ENCODE assay signal across 22 cellular contexts in the genomic region with DNA sequence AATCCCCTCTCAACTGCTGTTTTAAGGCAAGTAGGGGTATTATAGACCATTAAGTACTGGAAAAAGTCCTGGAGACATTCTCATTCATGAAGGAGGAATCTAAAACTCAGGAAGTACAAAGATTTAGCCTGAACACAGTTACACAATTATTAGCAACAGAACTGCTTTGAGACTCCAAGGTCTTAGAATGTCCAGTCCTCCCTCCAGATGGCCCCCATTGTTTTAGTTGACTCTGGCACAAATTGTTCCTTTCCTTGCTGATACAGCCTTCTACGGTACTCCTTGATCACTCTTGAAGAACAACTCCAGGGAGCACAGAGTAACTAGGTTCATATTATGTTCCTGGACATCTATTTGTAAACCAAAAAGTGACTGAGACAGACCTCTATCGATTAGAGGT.
DNase-seq lines count a peak whose midpoint lies in the region.
"Had no signal": no experiment of that assay in that cellular context is flagged by ENCODE, and none has a peak within 500 bp of the region (broad histone marks: within the 10 kb centered on the region; RNA-seq: fewer than 3 reads in every experiment).

No MANE protein-coding gene starts in this region.

- no peak overlapping the region for H4K5ac ChIP-seq in mesendoderm (ENCODE audit: low read length)

- H3K4me1 ChIP-seq in SJSA1 (replicated peaks) (peaks cover 24% of the 10 kb centered on the region), neuronal stem cell (ENCODE audit: control insufficient read depth in 2 of 2, insufficient read depth in 1 of 2, low read depth in 1 of 2, low read length in 2 of 2) (no peaks in the 10 kb centered on the region), urinary bladder (ENCODE audit: insufficient read depth) (no peaks in the 10 kb centered on the region), mesendoderm (ENCODE audit: control insufficient read depth, low read depth, low read length) (no peaks in the 10 kb centered on the region)
- H3K4me1 ChIP-seq: thyroid gland had no signal

- DNase-seq in SJSA1 (ENCODE audit: low read depth in 1 of 2, low spot score in 2 of 2) (no peak), fibroblast of gingiva (ENCODE audit: low read depth) (peak; percentile 65), neuronal stem cell (ENCODE audit: low spot score) (no peak), mesendoderm (no peak), NCI-H2107 (lab: John Stamatoyannopoulos, UW) (no peak), NCI-H510A treated with DMSO at 0.1 percent for 48 hours (lab: John Stamatoyannopoulos, UW) (no peak)
- DNase-seq: activated CD8-positive, alpha-beta T cell treated with anti-CD3 and anti-CD28 coated beads for 36 hours; AML-193; central memory CD4-positive, alpha-beta T cell; erythroblast; KBM-7; MV-4-11; NCI-H1694; NCI-H345; NK-92 treated with Interleukin-12 subunit alpha and Interleukin-12 subunit beta, amount 100 ng/mL, for 24 hours; retina; SK-N-SH; T1000; thyroid gland had no signal

- H3K9ac ChIP-seq in neuronal stem cell (ENCODE audit: low read depth, low read length, poor library complexity) = no peak overlapping the region
- H3K9ac ChIP-seq in mesendoderm (ENCODE audit: low read length) = no peak overlapping the region
- H3K9ac ChIP-seq: SK-N-SH had no signal

- H3K27ac ChIP-seq in SJSA1 (peak overlapping the region; percentile 89), neuronal stem cell (replicated peaks; ENCODE audit: low read length) (no peak overlapping the region), urinary bladder (ENCODE audit: low read depth) (peak overlapping the region; percentile 23), mesendoderm (ENCODE audit: low read depth, low read length) (no peak overlapping the region)
- H3K27ac ChIP-seq: neutrophil, thyroid gland had no signal

- no peak overlapping the region for H3K14ac ChIP-seq in neuronal stem cell (ENCODE audit: low read length)

- no peaks in the 10 kb centered on the region for H3K79me2 ChIP-seq in mesendoderm (ENCODE audit: control insufficient read depth, insufficient read depth, low read length)

- H2BK15ac ChIP-seq in neuronal stem cell (ENCODE audit: low read length) (no peak overlapping the region), mesendoderm (replicated peaks; ENCODE audit: low read depth) (no peak overlapping the region)

- H3K23ac ChIP-seq in neuronal stem cell (ENCODE audit: low read depth, low read length, poor library complexity) = no peak overlapping the region
- no peak overlapping the region for H3K23ac ChIP-seq in mesendoderm (ENCODE audit: low read length)

- WGBS in neuronal stem cell (ENCODE audit: extremely low coverage in 2 of 2, insufficient read length in 2 of 2, insufficient replicate concordance in 1 of 2), 2 donors = no CpG with 5 or more reads among the region's 2 CpGs
- WGBS in urinary bladder = 85% methylated on average over 2 of the region's 2 CpGs
- no CpG with 5 or more reads among the region's 2 CpGs for WGBS in mesendoderm (ENCODE audit: extremely low coverage, insufficient coverage, low lambda C conversion rate)

- H3K56ac ChIP-seq in mesendoderm (ENCODE audit: low read length) = no peak overlapping the region

- H3K27me3 ChIP-seq in SJSA1 (replicated peaks) (no peaks in the 10 kb centered on the region), neuronal stem cell (ENCODE audit: control insufficient read depth in 3 of 3, insufficient read depth in 3 of 3, low read depth in 1 of 3, low read length in 3 of 3) (no peaks in the 10 kb centered on the region), mesendoderm (ENCODE audit: insufficient read depth, low read length, poor library complexity) (no peaks in the 10 kb centered on the region)
- H3K27me3 ChIP-seq: neutrophil, thyroid gland had no signal

- no peak overlapping the region for H4K8ac ChIP-seq in neuronal stem cell (ENCODE audit: low read depth, low read length)
- H4K8ac ChIP-seq in mesendoderm (ENCODE audit: low read depth, low read length) = no peak overlapping the region

- no peak overlapping the region for H4K91ac ChIP-seq in neuronal stem cell (ENCODE audit: low read depth, low read length, poor library complexity)

- H2BK12ac ChIP-seq in neuronal stem cell (ENCODE audit: low read length) = no peak overlapping the region

- no peaks in the 10 kb centered on the region for H3K9me3 ChIP-seq in SJSA1 (replicated peaks)
- H3K9me3 ChIP-seq in neuronal stem cell (replicated peaks in 1 of 2; ENCODE audit: control insufficient read depth in 2 of 2, insufficient read depth in 1 of 2, low read depth in 1 of 2, low read length in 2 of 2) = peaks cover 0 to 8% of the 10 kb centered on the region in 2 donors
- H3K9me3 ChIP-seq: neutrophil, SK-N-SH, thyroid gland had no signal

- H3K36me3 ChIP-seq in SJSA1 = no peaks in the 10 kb centered on the region
- H3K36me3 ChIP-seq in neuronal stem cell (replicated peaks in 1 of 2; ENCODE audit: control insufficient read depth in 2 of 2, insufficient read depth in 2 of 2, low read length in 2 of 2) = no peaks in the 10 kb centered on the region
- H3K36me3 ChIP-seq in urinary bladder (ENCODE audit: insufficient read depth) = no peaks in the 10 kb centered on the region
- no peaks in the 10 kb centered on the region for H3K36me3 ChIP-seq in mesendoderm (ENCODE audit: control insufficient read depth, insufficient read depth, low read length)
- H3K36me3 ChIP-seq: neutrophil, thyroid gland had no signal

- no peak overlapping the region for H2BK120ac ChIP-seq in neuronal stem cell (ENCODE audit: low read depth, low read length)
- no peak overlapping the region for H2BK120ac ChIP-seq in mesendoderm (ENCODE audit: low read depth, low read length)

- H3K79me1 ChIP-seq in neuronal stem cell (ENCODE audit: low read depth, low read length) = no peaks in the 10 kb centered on the region
- no peaks in the 10 kb centered on the region for H3K79me1 ChIP-seq in mesendoderm (ENCODE audit: low read length)

- no peak overlapping the region for H3K18ac ChIP-seq in neuronal stem cell (ENCODE audit: low read length)
- no peak overlapping the region for H3K18ac ChIP-seq in mesendoderm (ENCODE audit: low read length)

- no peak overlapping the region for H3K4me2 ChIP-seq in neuronal stem cell (ENCODE audit: insufficient read depth, low read length, poor library complexity, severe bottlenecking)
- no peak overlapping the region for H3K4me2 ChIP-seq in mesendoderm (ENCODE audit: low read length)
- H3K4me2 ChIP-seq: SK-N-SH had no signal

- H3K4ac ChIP-seq in neuronal stem cell (ENCODE audit: low read length) (no peak overlapping the region), mesendoderm (ENCODE audit: low read depth, low read length) (no peak overlapping the region)

- peak overlapping the region; percentile 54 for H2AFZ ChIP-seq in neuronal stem cell (ENCODE audit: low read length)

- no peak overlapping the region for H3K4me3 ChIP-seq in SJSA1
- no peak overlapping the region for H3K4me3 ChIP-seq in neuronal stem cell (ENCODE audit: low read length in 2 of 2)
- no peak overlapping the region for H3K4me3 ChIP-seq in urinary bladder (ENCODE audit: low read depth, low read length)
- no peak overlapping the region for H3K4me3 ChIP-seq in mesendoderm (ENCODE audit: low read length)
- H3K4me3 ChIP-seq: GM12878, thyroid gland had no signal

- H2BK5ac ChIP-seq in neuronal stem cell (ENCODE audit: low read length) = no peak overlapping the region
- no peak overlapping the region for H2BK5ac ChIP-seq in mesendoderm (ENCODE audit: low read length)

- H2AK5ac ChIP-seq in neuronal stem cell (ENCODE audit: low read depth, low read length) (no peak overlapping the region), mesendoderm (ENCODE audit: low read length) (no peak overlapping the region)

Comparison
In these comparisons a context has a peak if more than half of its experiments do, and no peak if none do; other contexts are left out.
1. H3K27ac ChIP-seq: peak in SJSA1 (single experiment) and urinary bladder (single experiment); none in neuronal stem cell (single experiment) and mesendoderm (single experiment).